ENCODE assay signal across 35 cellular contexts in the genomic region with DNA sequence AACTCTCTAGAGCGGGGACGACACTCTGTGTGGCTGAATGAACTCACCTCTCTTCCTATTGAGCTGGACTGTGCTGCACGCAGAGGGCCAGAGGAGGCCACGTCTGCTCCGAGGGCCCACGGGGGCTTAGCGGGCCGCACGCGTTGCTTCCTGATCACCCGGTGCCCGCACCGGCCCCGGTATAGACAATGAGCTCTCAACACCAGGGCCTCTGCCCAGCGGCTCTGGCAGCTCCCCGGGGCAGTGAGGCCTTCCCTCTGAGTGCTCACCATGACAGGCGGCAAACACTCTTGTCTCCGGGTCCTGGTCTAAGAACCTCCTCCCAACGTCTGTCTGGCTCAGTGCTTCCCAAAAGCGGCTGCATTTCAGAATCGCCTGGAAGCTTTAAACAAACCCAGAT.
"Had no signal": no experiment of that assay in that cellular context is flagged by ENCODE, and none has a peak within 500 bp of the region (broad histone marks: within the 10 kb centered on the region; RNA-seq: fewer than 3 reads in every experiment).

No MANE protein-coding gene starts in this region.

- DNase-seq: activated B cell treated with CpG ODN at 0.5 μM for 24 hours; activated CD4-positive, alpha-beta memory T cell treated with anti-CD3 and anti-CD28 coated beads for 36 hours; activated CD4-positive, alpha-beta T cell treated with anti-CD3 and anti-CD28 coated beads for 4 hours; activated CD4-positive, alpha-beta T cell treated with anti-CD3 and anti-CD28 coated beads, Interleukin-2, amount 10 ng/mL, durations not matched to agents 24 days and 14 days; activated CD4-positive, alpha-beta T cell treated with anti-CD3 and anti-CD28 coated beads, Interleukin-2, amount 50 U/mL, for 1 hour; activated CD4-positive, alpha-beta T cell treated with anti-CD3 and anti-CD28 coated beads, Interleukin-2, amount 50 U/mL, for 4 hours; activated CD4-positive, CD25-positive, alpha-beta regulatory T cell treated with anti-CD3 and anti-CD28 coated beads, Interleukin-2, amount 50 U/mL, for 72 hours; activated CD8-positive, alpha-beta memory T cell treated with anti-CD3 and anti-CD28 coated beads, Interleukin-2, amount 50 U/mL, for 4 hours; activated CD8-positive, alpha-beta T cell treated with anti-CD3 and anti-CD28 coated beads for 36 hours; activated effector memory CD4-positive, alpha-beta T cell treated with anti-CD3 and anti-CD28 coated beads, Interleukin-2, amount 50 U/mL, for 16 hours; activated gamma-delta T cell treated with Interleukin-2 at 50 U/mL for 16 hours; activated naive CD4-positive, alpha-beta T cell; activated naive CD4-positive, alpha-beta T cell treated with anti-CD3 and anti-CD28 coated beads for 36 hours; activated naive CD4-positive, alpha-beta T cell treated with anti-CD3 and anti-CD28 coated beads, Interleukin-2, amount 50 U/mL, for 16 hours; activated naive CD8-positive, alpha-beta T cell treated with anti-CD3 and anti-CD28 coated beads for 36 hours; activated T-cell treated with anti-CD3 and anti-CD28 coated beads for 4 hours; activated T-cell treated with anti-CD3 and anti-CD28 coated beads, Interleukin-2, amount 50 U/mL, for 1 hour; activated T-cell treated with anti-CD3 and anti-CD28 coated beads, Interleukin-2, amount 50 U/mL, for 4 hours; activated T-cell treated with anti-CD3 and anti-CD28 coated beads, Interleukin-2, amount 50 U/mL, for 72 hours; adrenal gland; amygdala; anterior cingulate cortex; central memory CD4-positive, alpha-beta T cell; T-helper 1 cell; T-helper 2 cell; T-helper 9 cell had no signal

- H3K4me3 Mint-ChIP-seq: activated B cell treated with CpG ODN at 0.5 μM for 24 hours; activated CD4-positive, alpha-beta memory T cell treated with anti-CD3 and anti-CD28 coated beads for 36 hours; activated CD4-positive, alpha-beta T cell treated with anti-CD3 and anti-CD28 coated beads, Interleukin-2, amount 10 ng/mL, durations not matched to agents 24 days and 14 days; activated CD8-positive, alpha-beta T cell treated with anti-CD3 and anti-CD28 coated beads for 36 hours; activated naive CD4-positive, alpha-beta T cell treated with anti-CD3 and anti-CD28 coated beads for 36 hours; activated naive CD8-positive, alpha-beta T cell treated with anti-CD3 and anti-CD28 coated beads for 36 hours; activated T-cell treated with anti-CD3 and anti-CD28 coated beads, Interleukin-2, amount 50 U/mL, for 4 hours; activated T-cell treated with anti-CD3 and anti-CD28 coated beads, Interleukin-2, amount 50 U/mL, for 72 hours; activated T-helper 1 cell treated with anti-CD3 and anti-CD28 coated beads, Interleukin-12 subunit alpha, Interleukin-12 subunit beta, Interleukin-2, Interleukin-4 antibody, amounts not matched to agents 30 ng/mL and 10 ng/mL and 1 ng/mL, durations not matched to agents 14 hours and 24 hours and 36 hours; activated T-helper 17 cell treated with anti-CD3 and anti-CD28 coated beads, Interleukin-2, amount 50 U/mL, for 72 hours; brain; T-helper 1 cell treated with Interleukin-12 subunit alpha and Interleukin-12 subunit beta and Interleukin-4 antibody, amounts not matched to agents 30 μg/mL and 1 μg/mL, for 36 hours; T-helper 2 cell treated with Interferon-gamma antibody and Interleukin-4, amounts not matched to agents 5 μg/mL and 100 μg/mL, for 36 hours had no signal

- H3K36me3 ChIP-seq: adrenal gland, ascending aorta, cardiac muscle cell had no signal

- H3K36me3 Mint-ChIP-seq: activated CD4-positive, alpha-beta memory T cell treated with anti-CD3 and anti-CD28 coated beads for 36 hours; activated naive CD4-positive, alpha-beta T cell treated with anti-CD3 and anti-CD28 coated beads, Interleukin-2, amount 50 U/mL, for 72 hours; activated naive CD8-positive, alpha-beta T cell treated with anti-CD3 and anti-CD28 coated beads for 36 hours; brain had no signal

- H3K9me3 Mint-ChIP-seq: activated B cell treated with CpG ODN at 0.5 μM for 24 hours; activated CD4-positive, alpha-beta memory T cell treated with anti-CD3 and anti-CD28 coated beads for 36 hours; activated CD4-positive, alpha-beta T cell treated with anti-CD3 and anti-CD28 coated beads, Interleukin-2, amount 10 ng/mL, durations not matched to agents 24 days and 14 days; activated CD8-positive, alpha-beta T cell treated with anti-CD3 and anti-CD28 coated beads for 36 hours; activated naive CD4-positive, alpha-beta T cell treated with anti-CD3 and anti-CD28 coated beads for 36 hours; activated naive CD4-positive, alpha-beta T cell treated with anti-CD3 and anti-CD28 coated beads, Interleukin-2, amount 50 U/mL, for 72 hours; activated naive CD8-positive, alpha-beta T cell treated with anti-CD3 and anti-CD28 coated beads for 36 hours; activated T-cell treated with anti-CD3 and anti-CD28 coated beads, Interleukin-2, amount 50 U/mL, for 4 hours; activated T-helper 17 cell treated with anti-CD3 and anti-CD28 coated beads, Interleukin-2, amount 50 U/mL, for 72 hours; T-helper 1 cell treated with Interleukin-12 subunit alpha and Interleukin-12 subunit beta and Interleukin-4 antibody, amounts not matched to agents 30 μg/mL and 1 μg/mL, for 36 hours; T-helper 2 cell treated with Interferon-gamma antibody and Interleukin-4, amounts not matched to agents 5 μg/mL and 100 μg/mL, for 36 hours had no signal

- H3K27ac ChIP-seq: adrenal gland, ascending aorta, cardiac muscle cell, VCaP had no signal

- H3K27me3 ChIP-seq: adrenal gland, ascending aorta, cardiac muscle cell had no signal

- H3K4me1 Mint-ChIP-seq: activated B cell treated with CpG ODN at 0.5 μM for 24 hours; activated CD4-positive, alpha-beta T cell treated with anti-CD3 and anti-CD28 coated beads, Interleukin-2, amount 10 ng/mL, durations not matched to agents 24 days and 14 days; activated naive CD8-positive, alpha-beta T cell treated with anti-CD3 and anti-CD28 coated beads for 36 hours; activated T-helper 17 cell treated with anti-CD3 and anti-CD28 coated beads, Interleukin-2, amount 50 U/mL, for 72 hours; brain had no signal

- H3K4me3 ChIP-seq: adrenal gland, ascending aorta, cardiac muscle cell had no signal

- H3K9me3 ChIP-seq: adrenal gland, ascending aorta had no signal

- ATAC-seq: activated CD8-positive, alpha-beta T cell treated with anti-CD3 and anti-CD28 coated beads for 36 hours; activated naive CD4-positive, alpha-beta T cell treated with anti-CD3 and anti-CD28 coated beads, Interleukin-2, amount 50 U/mL, for 72 hours; activated T-cell treated with anti-CD3 and anti-CD28 coated beads, Interleukin-2, amount 50 U/mL, for 4 hours; activated T-cell treated with anti-CD3 and anti-CD28 coated beads, Interleukin-2, amount 50 U/mL, for 72 hours; activated T-helper 17 cell treated with anti-CD3 and anti-CD28 coated beads, Interleukin-2, amount 50 U/mL, for 72 hours had no signal

- H3K27me3 Mint-ChIP-seq: activated naive CD8-positive, alpha-beta T cell treated with anti-CD3 and anti-CD28 coated beads for 36 hours; activated T-helper 17 cell treated with anti-CD3 and anti-CD28 coated beads, Interleukin-2, amount 50 U/mL, for 72 hours; brain had no signal

- H3K27ac Mint-ChIP-seq: activated B cell treated with CpG ODN at 0.5 μM for 24 hours; activated CD4-positive, alpha-beta memory T cell treated with anti-CD3 and anti-CD28 coated beads for 36 hours; activated CD4-positive, alpha-beta T cell treated with anti-CD3 and anti-CD28 coated beads, Interleukin-2, amount 10 ng/mL, durations not matched to agents 24 days and 14 days; activated CD8-positive, alpha-beta T cell treated with anti-CD3 and anti-CD28 coated beads for 36 hours; activated naive CD4-positive, alpha-beta T cell treated with anti-CD3 and anti-CD28 coated beads for 36 hours; activated naive CD4-positive, alpha-beta T cell treated with anti-CD3 and anti-CD28 coated beads, Interleukin-2, amount 50 U/mL, for 72 hours; activated naive CD8-positive, alpha-beta T cell treated with anti-CD3 and anti-CD28 coated beads for 36 hours; activated T-cell treated with anti-CD3 and anti-CD28 coated beads, Interleukin-2, amount 50 U/mL, for 72 hours; activated T-helper 1 cell treated with anti-CD3 and anti-CD28 coated beads, Interleukin-12 subunit alpha, Interleukin-12 subunit beta, Interleukin-2, Interleukin-4 antibody, amounts not matched to agents 30 ng/mL and 10 ng/mL and 1 ng/mL, durations not matched to agents 14 hours and 24 hours and 36 hours; activated T-helper 17 cell treated with anti-CD3 and anti-CD28 coated beads, Interleukin-2, amount 50 U/mL, for 72 hours; brain; T-helper 1 cell treated with Interleukin-12 subunit alpha and Interleukin-12 subunit beta and Interleukin-4 antibody, amounts not matched to agents 30 μg/mL and 1 μg/mL, for 36 hours; T-helper 2 cell treated with Interferon-gamma antibody and Interleukin-4, amounts not matched to agents 5 μg/mL and 100 μg/mL, for 36 hours had no signal

- H3K4me1 ChIP-seq: adrenal gland, ascending aorta had no signal
